22 cellular contexts compared by ENCODE assay signal in the genomic region with DNA sequence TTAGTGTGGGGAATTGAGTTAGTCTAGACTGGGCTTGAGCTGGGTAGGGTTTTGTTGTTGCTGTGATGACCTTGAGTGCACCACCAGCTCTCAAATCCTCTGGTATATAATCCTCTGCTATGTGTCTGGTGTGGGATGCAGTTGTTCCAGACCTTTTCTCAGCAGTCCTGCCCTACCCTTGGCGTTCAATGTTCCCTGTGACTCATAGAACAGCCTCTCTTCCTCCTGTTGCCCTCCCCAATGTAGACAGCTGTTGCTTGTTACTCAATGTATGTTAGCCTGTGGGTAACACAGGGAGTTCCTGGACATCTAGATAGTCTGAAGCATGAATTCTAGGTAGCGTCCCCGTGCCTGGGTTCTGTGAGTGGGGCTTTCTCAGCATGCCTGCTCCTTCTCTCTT. TPM values are rescaled to one million over a fixed set of nuclear protein-coding genes. Genes with fewer than 3 reads are reported as not detected.
DNase-seq lines count a peak whose midpoint lies in the region; ATAC-seq, FAIRE-seq and TF ChIP-seq lines count a peak whose summit lies in the region.
"Had no signal": no experiment of that assay in that cellular context is flagged by ENCODE, and none has a peak within 500 bp of the region (broad histone marks: within the 10 kb centered on the region; RNA-seq: fewer than 3 reads in every experiment).

No MANE protein-coding gene starts in this region.

- no peak overlapping the region for H3K9ac ChIP-seq in astrocyte (ENCODE audit: low read length)

- ATAC-seq in GM19463 (IDR thresholded peaks at IDR 0.05; ENCODE audit: unreplicated experiment) (no peak), GM18858 (IDR thresholded peaks at IDR 0.05; ENCODE audit: unreplicated experiment) (no peak)
- ATAC-seq: naive thymus-derived CD4-positive, alpha-beta T cell; stimulated activated naive CD8-positive, alpha-beta T cell treated with anti-CD3 and anti-CD28 coated beads, Interleukin-15, Interleukin-2, amounts not matched to agents 100 U/mL and 50 U/mL, for 24 hours; WTC11 had no signal

- H3K4me2 ChIP-seq in astrocyte (ENCODE audit: low read length) = no peak overlapping the region

- no peaks in the 10 kb centered on the region for H4K20me1 ChIP-seq in astrocyte (ENCODE audit: insufficient read depth, low read length)

- H3K27ac ChIP-seq in astrocyte (ENCODE audit: low read depth, low read length) = no peak overlapping the region
- H3K27ac ChIP-seq: ascending aorta, Peyer's patch had no signal

- no peaks in the 10 kb centered on the region for H3K36me3 ChIP-seq in astrocyte (ENCODE audit: insufficient read depth, low read length)
- H3K36me3 ChIP-seq: ascending aorta, Peyer's patch had no signal

- H3K4me3 Mint-ChIP-seq in astrocyte (ENCODE audit: unreplicated experiment) = no peak overlapping the region
- H3K4me3 Mint-ChIP-seq: dendritic cell treated with granulocyte-macrophage colony-stimulating factor and Interleukin-4, amounts not matched to agents 40 ng/mL and 50 ng/mL, for 4 days; naive thymus-derived CD4-positive, alpha-beta T cell; WTC11 had no signal

- no peaks in the 10 kb centered on the region for H3K4me1 ChIP-seq in astrocyte (ENCODE audit: insufficient read depth, low read length)
- H3K4me1 ChIP-seq: ascending aorta, Peyer's patch had no signal

- FAIRE-seq in astrocyte (lab: Jason Lieb, UNC) = no peak

- H3K27me3 Mint-ChIP-seq in astrocyte (ENCODE audit: low read depth, unreplicated experiment) = no peaks in the 10 kb centered on the region
- H3K27me3 Mint-ChIP-seq: dendritic cell treated with granulocyte-macrophage colony-stimulating factor and Interleukin-4, amounts not matched to agents 40 ng/mL and 50 ng/mL, for 4 days had no signal

- TF ChIP-seq CTCF in astrocyte (IDR thresholded peaks at IDR 0.05; ENCODE audit: insufficient read depth, low read depth, low read length) = no peak
- TF ChIP-seq CTCF in fibroblast of villous mesenchyme (IDR thresholded peaks at IDR 0.05; ENCODE audit: insufficient read depth, low read depth, low read length) = no peak

- H3K9me3 ChIP-seq in astrocyte (ENCODE audit: insufficient read depth, low read depth, low read length) = peaks cover 4% of the 10 kb centered on the region
- H3K9me3 ChIP-seq: Peyer's patch had no signal

- H3K4me3 ChIP-seq in astrocyte (ENCODE audit: insufficient read depth, low read depth, low read length) (no peak overlapping the region), fibroblast of villous mesenchyme (ENCODE audit: low read depth, low read length) (no peak overlapping the region)
- H3K4me3 ChIP-seq: ascending aorta, Peyer's patch had no signal

- H3K27me3 ChIP-seq in astrocyte (ENCODE audit: insufficient read depth, low read length) = no peaks in the 10 kb centered on the region
- H3K27me3 ChIP-seq: ascending aorta, Peyer's patch had no signal

- no peaks in the 10 kb centered on the region for H3K79me2 ChIP-seq in astrocyte (ENCODE audit: insufficient read depth, low read length)

- H3K4me1 Mint-ChIP-seq in astrocyte (ENCODE audit: low read depth, unreplicated experiment) = no peaks in the 10 kb centered on the region
- H3K4me1 Mint-ChIP-seq: WTC11 had no signal

- no peak overlapping the region for H2AFZ ChIP-seq in astrocyte (ENCODE audit: low read depth, low read length)

- H3K9me3 Mint-ChIP-seq in astrocyte (ENCODE audit: unreplicated experiment) = peaks cover 19% of the 10 kb centered on the region

- H3K27ac Mint-ChIP-seq in astrocyte (ENCODE audit: unreplicated experiment) = no peak overlapping the region
- H3K27ac Mint-ChIP-seq: dendritic cell treated with granulocyte-macrophage colony-stimulating factor and Interleukin-4, amounts not matched to agents 40 ng/mL and 50 ng/mL, for 4 days; naive thymus-derived CD4-positive, alpha-beta T cell; WTC11 had no signal

- H3K36me3 Mint-ChIP-seq in astrocyte (ENCODE audit: low read depth, unreplicated experiment) = peaks cover 8% of the 10 kb centered on the region

- DNase-seq in AG08396 (ENCODE audit: low spot score) = peak; percentile 32
- DNase-seq in HPDE6-E6E7 (ENCODE audit: extremely low spot score) = peak; percentile 26
- DNase-seq in astrocyte (ENCODE audit: low read depth) = peak; percentile 3
- peak; percentile 94 for DNase-seq in fibroblast of villous mesenchyme (ENCODE audit: low read depth)
- DNase-seq in NCI-H1694 treated with DMSO at 0.1 percent for 48 hours (lab: John Stamatoyannopoulos, UW) = no peak
- DNase-seq in A172 (ENCODE audit: low spot score) = no peak
- DNase-seq: activated CD8-positive, alpha-beta memory T cell treated with anti-CD3 and anti-CD28 coated beads for 24 hours; activated effector memory CD4-positive, alpha-beta T cell treated with Interleukin-2 at 50 U/mL for 16 hours; AML-193; foreskin melanocyte; naive thymus-derived CD4-positive, alpha-beta T cell; NCI-H774; Peyer's patch; stimulated activated naive CD8-positive, alpha-beta T cell treated with anti-CD3 and anti-CD28 coated beads, Interleukin-15, Interleukin-2, amounts not matched to agents 100 U/mL and 50 U/mL, for 24 hours had no signal

RNA-seq across cellular contexts. Expression of gene ACBD7, which starts 19.8 kb away (rescaled TPM):
- 0.36 and 0.79 TPM in 2 replicates for total RNA-seq in astrocyte
- 0.97 and 1.3 TPM in 2 replicates for total RNA-seq in fibroblast of villous mesenchyme
- 3.7 and 9.3 TPM in 2 replicates for total RNA-seq in A172 (2014; rRNA removed; shearing (Covaris generic))
- total RNA-seq: ascending aorta had no signal

RNA-seq across cellular contexts. Expression of gene OLAH, which starts 25.1 kb away (rescaled TPM):
- total RNA-seq in astrocyte = not detected in 2 replicates
- not detected in 2 replicates for total RNA-seq in fibroblast of villous mesenchyme
- not detected in 2 replicates for total RNA-seq in A172 (2014; rRNA removed; shearing (Covaris generic))
- total RNA-seq: Calu3, HT-29, Peyer's patch, urinary bladder, WTC11 had no signal

RNA-seq across cellular contexts. Expression of gene RPP38, which starts 28.4 kb away (rescaled TPM):
- total RNA-seq in astrocyte (17.6 and 17.9 TPM in 2 replicates), fibroblast of villous mesenchyme (13.8 and 14.2 TPM in 2 replicates)
- total RNA-seq in A172 (2014; rRNA removed; shearing (Covaris generic)) = 21.0 and 24.9 TPM in 2 replicates
- total RNA-seq: ascending aorta had no signal

Comparison
In these comparisons a context has a peak if more than half of its experiments do, and no peak if none do; other contexts are left out.
1. DNase-seq: peak in AG08396 (single experiment), HPDE6-E6E7 (single experiment), astrocyte (single experiment) and fibroblast of villous mesenchyme (single experiment); none in NCI-H1694 treated with DMSO at 0.1 percent for 48 hours (single experiment) and A172 (single experiment).